Comparison of ENCODE assay signal across 1 cellular context in the genomic region with DNA sequence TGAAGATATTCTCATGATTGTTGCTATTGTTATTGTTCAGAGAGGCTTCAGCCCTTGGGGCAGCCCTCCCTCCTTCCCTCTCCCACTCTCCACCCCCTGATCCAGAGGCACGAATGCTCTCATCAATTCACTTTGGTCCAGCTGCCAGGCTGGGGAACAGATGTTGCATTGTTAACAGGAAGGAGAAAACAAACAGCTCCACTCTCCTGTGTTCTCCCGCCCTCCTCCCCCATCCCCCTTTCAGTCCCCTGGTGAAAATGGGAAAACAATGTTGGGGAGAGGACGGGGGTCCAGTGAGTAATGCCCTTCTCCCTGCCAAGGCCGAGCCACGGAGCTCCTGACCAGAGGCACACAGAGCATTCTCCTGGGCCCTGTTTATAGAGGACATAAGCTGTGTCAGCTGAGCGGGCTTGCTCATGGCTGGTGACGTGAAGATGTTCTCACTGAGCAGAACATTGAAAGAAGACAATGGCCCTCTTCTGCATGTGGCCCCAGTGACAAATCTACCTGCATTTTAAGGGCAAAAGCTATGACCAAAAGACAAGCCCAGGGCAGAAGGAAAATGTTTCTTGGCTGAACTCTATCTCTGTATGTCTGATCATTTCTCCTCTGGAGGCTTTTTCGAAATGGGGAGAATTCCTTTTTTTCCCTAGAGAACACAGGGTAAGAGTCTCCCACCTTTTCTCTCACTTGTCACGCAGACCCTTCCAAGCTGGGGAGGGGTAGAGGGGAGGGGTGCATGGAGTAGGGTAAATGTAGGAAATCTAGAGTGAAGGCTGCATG.
TF ChIP-seq lines count a peak whose summit lies in the region.

No MANE protein-coding gene starts in this region.

TF ChIP-seq in HepG2, 621 proteins besides CTCF, POLR2A, EP300 and RAD21 (continued from another document):
- TF ChIP-seq ZNF607 (CRISPR knock-in tag; IDR thresholded peaks at IDR 0.05; ENCODE audit: borderline replicate concordance) (no peak), ZC3H4 (CRISPR knock-in tag; IDR thresholded peaks at IDR 0.05; ENCODE audit: borderline replicate concordance) (no peak), SOX5 (CRISPR knock-in tag; IDR thresholded peaks at IDR 0.05; ENCODE audit: borderline replicate concordance) (peak; percentile 94), HMG20A (CRISPR knock-in tag; IDR thresholded peaks at IDR 0.05; ENCODE audit: borderline replicate concordance) (peak; percentile 35; the same call in 1 of the 2 replicates), ZNF614 (CRISPR knock-in tag; IDR thresholded peaks at IDR 0.05; ENCODE audit: borderline replicate concordance) (0 out of 2 replicates have a peak, but pooled peaks have one; percentile 50), MXI1 (IDR thresholded peaks at IDR 0.05; ENCODE audit: borderline replicate concordance, low read depth, low read length) (no peak), HES4 (CRISPR knock-in tag; IDR thresholded peaks at IDR 0.05; ENCODE audit: borderline replicate concordance) (no peak), GATAD2A (CRISPR knock-in tag; IDR thresholded peaks at IDR 0.05) (peak; percentile 74), ZZZ3 (CRISPR knock-in tag; IDR thresholded peaks at IDR 0.05; ENCODE audit: borderline replicate concordance) (no peak), SAP130 (CRISPR knock-in tag; IDR thresholded peaks at IDR 0.05; ENCODE audit: low read depth) (peak; percentile 68), TRIM24 (CRISPR knock-in tag; IDR thresholded peaks at IDR 0.05) (no peak), CAMTA2 (CRISPR knock-in tag; IDR thresholded peaks at IDR 0.05; ENCODE audit: borderline replicate concordance) (no peak), CREM (IDR thresholded peaks at IDR 0.05) (peak; percentile 39; the same call in 1 of the 2 replicates), CREM (CRISPR knock-in tag; IDR thresholded peaks at IDR 0.05) (no peak), ATF1 (CRISPR knock-in tag; IDR thresholded peaks at IDR 0.05) (peak; percentile 56; the same call in 1 of the 2 replicates), ZNF331 (CRISPR knock-in tag; IDR thresholded peaks at IDR 0.05) (peak; percentile 21; the same call in 1 of the 2 replicates), HOXA9 (CRISPR knock-in tag; IDR thresholded peaks at IDR 0.05; ENCODE audit: borderline replicate concordance) (no peak), KDM6A (CRISPR knock-in tag; IDR thresholded peaks at IDR 0.05; ENCODE audit: low read depth) (0 out of 2 replicates have a peak, but pooled peaks have one; percentile 37), SP5 (CRISPR knock-in tag; IDR thresholded peaks at IDR 0.05; ENCODE audit: borderline replicate concordance, low read depth) (peak; percentile 63), HDAC1 (CRISPR knock-in tag; IDR thresholded peaks at IDR 0.05) (peak; percentile 69), XBP1 (CRISPR knock-in tag; IDR thresholded peaks at IDR 0.05) (no peak), SRSF1 (optimal IDR thresholded peaks at IDR 0.05; ENCODE audit: low read depth, low read length) (no peak), ZNF792 (CRISPR knock-in tag; IDR thresholded peaks at IDR 0.05) (no peak), SOX13 (IDR thresholded peaks at IDR 0.05) (peak; percentile 76; the same call in 1 of the 2 replicates), SOX13 (CRISPR knock-in tag; conservative IDR thresholded peaks at IDR 0.05 in 1 of 2, IDR thresholded peaks at IDR 0.05 in 1 of 2) (peak in 1 of 2 experiments; percentile 94; a peak in 2 of 4 replicates), TOE1 (CRISPR knock-in tag; IDR thresholded peaks at IDR 0.05) (no peak), GATAD1 (CRISPR knock-in tag; IDR thresholded peaks at IDR 0.05) (no peak), SALL2 (CRISPR knock-in tag; IDR thresholded peaks at IDR 0.05) (peak; percentile 26; the same call in 1 of the 2 replicates), CREB1 (IDR thresholded peaks at IDR 0.05) (peak; percentile 62), CREB1 (CRISPR knock-in tag; IDR thresholded peaks at IDR 0.05) (peak; percentile 47; the same call in 1 of the 2 replicates), SOX6 (IDR thresholded peaks at IDR 0.05) (no peak), SOX6 (CRISPR knock-in tag; IDR thresholded peaks at IDR 0.05) (peak; percentile 88), RARA (CRISPR knock-in tag; IDR thresholded peaks at IDR 0.05) (peak; percentile 46; the same call in 1 of the 2 replicates), ELF3 (CRISPR knock-in tag; IDR thresholded peaks at IDR 0.05) (peak; percentile 55; the same call in 1 of the 2 replicates), NCOA2 (CRISPR knock-in tag; IDR thresholded peaks at IDR 0.05) (peak; percentile 31; the same call in 1 of the 2 replicates), HDAC2 (CRISPR knock-in tag; IDR thresholded peaks at IDR 0.05) (no peak), CHD4 (IDR thresholded peaks at IDR 0.05; ENCODE audit: borderline replicate concordance, low read length) (no peak)
- TF ChIP-seq, protein P1, sequence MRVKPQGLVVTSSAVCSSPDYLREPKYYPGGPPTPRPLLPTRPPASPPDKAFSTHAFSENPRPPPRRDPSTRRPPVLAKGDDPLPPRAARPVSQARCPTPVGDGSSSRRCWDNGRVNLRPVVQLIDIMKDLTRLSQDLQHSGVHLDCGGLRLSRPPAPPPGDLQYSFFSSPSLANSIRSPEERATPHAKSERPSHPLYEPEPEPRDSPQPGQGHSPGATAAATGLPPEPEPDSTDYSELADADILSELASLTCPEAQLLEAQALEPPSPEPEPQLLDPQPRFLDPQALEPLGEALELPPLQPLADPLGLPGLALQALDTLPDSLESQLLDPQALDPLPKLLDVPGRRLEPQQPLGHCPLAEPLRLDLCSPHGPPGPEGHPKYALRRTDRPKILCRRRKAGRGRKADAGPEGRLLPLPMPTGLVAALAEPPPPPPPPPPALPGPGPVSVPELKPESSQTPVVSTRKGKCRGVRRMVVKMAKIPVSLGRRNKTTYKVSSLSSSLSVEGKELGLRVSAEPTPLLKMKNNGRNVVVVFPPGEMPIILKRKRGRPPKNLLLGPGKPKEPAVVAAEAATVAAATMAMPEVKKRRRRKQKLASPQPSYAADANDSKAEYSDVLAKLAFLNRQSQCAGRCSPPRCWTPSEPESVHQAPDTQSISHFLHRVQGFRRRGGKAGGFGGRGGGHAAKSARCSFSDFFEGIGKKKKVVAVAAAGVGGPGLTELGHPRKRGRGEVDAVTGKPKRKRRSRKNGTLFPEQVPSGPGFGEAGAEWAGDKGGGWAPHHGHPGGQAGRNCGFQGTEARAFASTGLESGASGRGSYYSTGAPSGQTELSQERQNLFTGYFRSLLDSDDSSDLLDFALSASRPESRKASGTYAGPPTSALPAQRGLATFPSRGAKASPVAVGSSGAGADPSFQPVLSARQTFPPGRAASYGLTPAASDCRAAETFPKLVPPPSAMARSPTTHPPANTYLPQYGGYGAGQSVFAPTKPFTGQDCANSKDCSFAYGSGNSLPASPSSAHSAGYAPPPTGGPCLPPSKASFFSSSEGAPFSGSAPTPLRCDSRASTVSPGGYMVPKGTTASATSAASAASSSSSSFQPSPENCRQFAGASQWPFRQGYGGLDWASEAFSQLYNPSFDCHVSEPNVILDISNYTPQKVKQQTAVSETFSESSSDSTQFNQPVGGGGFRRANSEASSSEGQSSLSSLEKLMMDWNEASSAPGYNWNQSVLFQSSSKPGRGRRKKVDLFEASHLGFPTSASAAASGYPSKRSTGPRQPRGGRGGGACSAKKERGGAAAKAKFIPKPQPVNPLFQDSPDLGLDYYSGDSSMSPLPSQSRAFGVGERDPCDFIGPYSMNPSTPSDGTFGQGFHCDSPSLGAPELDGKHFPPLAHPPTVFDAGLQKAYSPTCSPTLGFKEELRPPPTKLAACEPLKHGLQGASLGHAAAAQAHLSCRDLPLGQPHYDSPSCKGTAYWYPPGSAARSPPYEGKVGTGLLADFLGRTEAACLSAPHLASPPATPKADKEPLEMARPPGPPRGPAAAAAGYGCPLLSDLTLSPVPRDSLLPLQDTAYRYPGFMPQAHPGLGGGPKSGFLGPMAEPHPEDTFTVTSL (CRISPR knock-in tag; IDR thresholded peaks at IDR 0.05; ENCODE audit: borderline replicate concordance) = 0 out of 2 replicates have a peak, but pooled peaks have one; percentile 64
- TF ChIP-seq, protein P2, sequence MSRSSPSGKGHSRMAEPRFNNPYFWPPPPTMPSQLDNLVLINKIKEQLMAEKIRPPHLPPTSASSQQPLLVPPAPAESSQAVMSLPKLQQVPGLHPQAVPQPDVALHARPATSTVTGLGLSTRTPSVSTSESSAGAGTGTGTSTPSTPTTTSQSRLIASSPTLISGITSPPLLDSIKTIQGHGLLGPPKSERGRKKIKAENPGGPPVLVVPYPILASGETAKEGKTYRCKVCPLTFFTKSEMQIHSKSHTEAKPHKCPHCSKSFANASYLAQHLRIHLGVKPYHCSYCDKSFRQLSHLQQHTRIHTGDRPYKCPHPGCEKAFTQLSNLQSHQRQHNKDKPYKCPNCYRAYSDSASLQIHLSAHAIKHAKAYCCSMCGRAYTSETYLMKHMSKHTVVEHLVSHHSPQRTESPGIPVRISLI (CRISPR knock-in tag; IDR thresholded peaks at IDR 0.05; ENCODE audit: borderline replicate concordance) = peak; percentile 43; the same call in 1 of the 2 replicates
- TF ChIP-seq, protein P3, sequence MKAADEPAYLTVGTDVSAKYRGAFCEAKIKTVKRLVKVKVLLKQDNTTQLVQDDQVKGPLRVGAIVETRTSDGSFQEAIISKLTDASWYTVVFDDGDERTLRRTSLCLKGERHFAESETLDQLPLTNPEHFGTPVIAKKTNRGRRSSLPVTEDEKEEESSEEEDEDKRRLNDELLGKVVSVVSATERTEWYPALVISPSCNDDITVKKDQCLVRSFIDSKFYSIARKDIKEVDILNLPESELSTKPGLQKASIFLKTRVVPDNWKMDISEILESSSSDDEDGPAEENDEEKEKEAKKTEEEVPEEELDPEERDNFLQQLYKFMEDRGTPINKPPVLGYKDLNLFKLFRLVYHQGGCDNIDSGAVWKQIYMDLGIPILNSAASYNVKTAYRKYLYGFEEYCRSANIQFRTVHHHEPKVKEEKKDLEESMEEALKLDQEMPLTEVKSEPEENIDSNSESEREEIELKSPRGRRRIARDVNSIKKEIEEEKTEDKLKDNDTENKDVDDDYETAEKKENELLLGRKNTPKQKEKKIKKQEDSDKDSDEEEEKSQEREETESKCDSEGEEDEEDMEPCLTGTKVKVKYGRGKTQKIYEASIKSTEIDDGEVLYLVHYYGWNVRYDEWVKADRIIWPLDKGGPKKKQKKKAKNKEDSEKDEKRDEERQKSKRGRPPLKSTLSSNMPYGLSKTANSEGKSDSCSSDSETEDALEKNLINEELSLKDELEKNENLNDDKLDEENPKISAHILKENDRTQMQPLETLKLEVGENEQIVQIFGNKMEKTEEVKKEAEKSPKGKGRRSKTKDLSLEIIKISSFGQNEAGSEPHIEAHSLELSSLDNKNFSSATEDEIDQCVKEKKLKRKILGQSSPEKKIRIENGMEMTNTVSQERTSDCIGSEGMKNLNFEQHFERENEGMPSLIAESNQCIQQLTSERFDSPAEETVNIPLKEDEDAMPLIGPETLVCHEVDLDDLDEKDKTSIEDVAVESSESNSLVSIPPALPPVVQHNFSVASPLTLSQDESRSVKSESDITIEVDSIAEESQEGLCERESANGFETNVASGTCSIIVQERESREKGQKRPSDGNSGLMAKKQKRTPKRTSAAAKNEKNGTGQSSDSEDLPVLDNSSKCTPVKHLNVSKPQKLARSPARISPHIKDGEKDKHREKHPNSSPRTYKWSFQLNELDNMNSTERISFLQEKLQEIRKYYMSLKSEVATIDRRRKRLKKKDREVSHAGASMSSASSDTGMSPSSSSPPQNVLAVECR (CRISPR knock-in tag; IDR thresholded peaks at IDR 0.05; ENCODE audit: borderline replicate concordance) = no peak
TF ChIP-seq in HepG2: peak in this region for 68.
